32 cellular contexts compared by ENCODE assay signal in the genomic region with DNA sequence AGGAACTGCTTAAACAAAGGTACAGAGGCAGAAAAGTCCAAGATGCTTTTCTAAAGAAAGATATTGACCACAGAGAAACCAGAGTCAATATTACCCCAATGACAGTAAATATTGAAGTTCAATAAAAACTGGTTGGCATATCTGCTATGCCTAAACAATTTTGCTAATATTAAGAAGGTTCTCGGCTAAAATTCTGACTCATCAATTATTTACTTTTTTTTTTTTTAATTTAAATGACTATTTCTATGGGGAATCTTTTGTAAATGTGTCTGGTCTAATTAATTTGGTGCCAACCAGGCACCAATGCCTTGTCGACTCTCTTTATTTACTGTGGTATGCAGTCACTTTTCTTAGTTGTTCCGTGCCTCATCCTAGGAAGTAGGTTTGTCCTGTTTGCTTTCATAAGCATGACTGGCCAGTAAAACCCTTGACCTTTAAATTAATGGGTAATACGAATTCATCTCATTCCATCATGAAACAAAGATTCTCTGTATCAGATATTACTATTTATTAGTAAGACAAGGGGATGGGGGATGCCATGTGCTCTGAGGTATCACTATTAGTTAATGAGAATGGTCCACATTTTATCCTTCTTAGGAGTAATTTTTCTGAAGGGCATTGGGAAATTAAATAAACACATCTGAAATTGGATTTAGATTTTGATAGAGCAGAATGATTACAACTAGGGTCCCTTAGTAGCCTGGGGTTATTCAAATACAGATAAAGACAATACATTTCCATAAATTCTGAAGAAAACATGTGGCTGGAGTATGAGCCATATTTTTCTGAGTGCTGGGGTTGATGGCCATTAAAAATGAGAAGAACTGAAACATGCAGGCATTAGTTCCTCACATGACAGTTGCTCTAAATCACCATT.
"Had no signal": no experiment of that assay in that cellular context is flagged by ENCODE, and none has a peak within 500 bp of the region (broad histone marks: within the 10 kb centered on the region; RNA-seq: fewer than 3 reads in every experiment).

No MANE protein-coding gene starts in this region.

- H3K27ac ChIP-seq: SK-N-MC, WERI-Rb-1 had no signal

- H3K36me3 ChIP-seq: WERI-Rb-1 had no signal

- DNase-seq: activated CD4-positive, alpha-beta memory T cell treated with anti-CD3 and anti-CD28 coated beads, Interleukin-2, amount 10 ng/mL, durations not matched to agents 7 days and 5 days; activated CD4-positive, alpha-beta T cell treated with anti-CD3 and anti-CD28 coated beads for 1 hour; activated CD4-positive, alpha-beta T cell treated with anti-CD3 and anti-CD28 coated beads for 48 hours; activated CD4-positive, CD25-positive, alpha-beta regulatory T cell; activated CD8-positive, alpha-beta memory T cell treated with anti-CD3 and anti-CD28 coated beads for 24 hours; activated CD8-positive, alpha-beta memory T cell treated with anti-CD3 and anti-CD28 coated beads, Interleukin-2, amount 10 ng/mL, durations not matched to agents 7 days and 5 days; activated CD8-positive, alpha-beta memory T cell treated with anti-CD3 and anti-CD28 coated beads, Interleukin-2, amount 50 U/mL, for 48 hours; activated effector memory CD4-positive, alpha-beta T cell treated with Interleukin-2 at 50 U/mL for 16 hours; activated naive CD4-positive, alpha-beta T cell treated with anti-CD3 and anti-CD28 coated beads, Interleukin-2, amount 10 ng/mL, durations not matched to agents 7 days and 5 days; activated naive CD8-positive, alpha-beta T cell treated with anti-CD3 and anti-CD28 coated beads, Interleukin-2, amount 50 U/mL, for 24 hours; activated T-cell treated with anti-CD3 and anti-CD28 coated beads, Interleukin-2, amount 50 U/mL, for 48 hours; anterior cingulate cortex; caudate nucleus; cerebellar nuclear complex; Karpas-422; MM.1S; MV-4-11; NCI-H1092; NCI-H1436 treated with DMSO at 0.1 percent for 48 hours; NCI-H1694 treated with DMSO at 0.1 percent for 48 hours; NCI-H2029; NCI-H345; NCI-H510A; NCI-H526; NCI-H748 treated with DMSO at 0.1 percent for 48 hours; Right ventricle myocardium superior; T-cell; T-helper 2 cell; T-helper 9 cell; WERI-Rb-1 had no signal

- H3K4me3 ChIP-seq: SK-N-MC had no signal

- FAIRE-seq: bronchial epithelial cell had no signal

- ATAC-seq: activated CD8-positive, alpha-beta memory T cell treated with anti-CD3 and anti-CD28 coated beads, Interleukin-2, amount 10 ng/mL, durations not matched to agents 7 days and 5 days; activated naive CD8-positive, alpha-beta T cell treated with anti-CD3 and anti-CD28 coated beads, Interleukin-2, amount 50 U/mL, for 24 hours; T-cell had no signal
